In genomic region chr11:726278-726915, GRCh38 we compare ENCODE assay signal across 6 cellular contexts. TPM values are rescaled to one million over a fixed set of nuclear protein-coding genes. Genes with fewer than 3 reads are reported as not detected.
A peak's percentile ranks its signal among the peaks of the same experiment; 100 is the strongest.
DNase-seq lines count a peak whose midpoint lies in the region; ATAC-seq and TF ChIP-seq lines count a peak whose summit lies in the region.

No MANE protein-coding gene starts in this region.

- no peaks in the 10 kb centered on the region for H3K36me3 Mint-ChIP-seq in CD8-positive, alpha-beta memory T cell
- no peaks in the 10 kb centered on the region for H3K36me3 Mint-ChIP-seq in natural killer cell treated with Interleukin-12 subunit alpha and Interleukin-12 subunit beta and Interleukin-15 and Interleukin-18, amount 100 ng/mL, for 72 hours

- no peaks in the 10 kb centered on the region for H4K20me1 ChIP-seq in PC-3 (ENCODE audit: low read length)

- CTCF ChIA-PET in CD8-positive, alpha-beta memory T cell (lab: Charles Lee), result interaction anchor here (0.7 to 7.4 kb wide), 18 partner anchors 10 to 190 kb away, joined by 3 to 69 read pairs (median 4); partner anchors contain the start of genes DEAF1, HRAS, LMNTD2 and RASSF7
- CTCF ChIA-PET in PC-3 (lab: Charles Lee), result interaction anchor here (0.6 kb wide), 2 partner anchors 49 to 319 kb away, joined by 3 read pairs; no protein-coding TSS in a partner anchor

- ATAC-seq in natural killer cell treated with Interleukin-12 subunit alpha and Interleukin-12 subunit beta and Interleukin-15 and Interleukin-18, amount 100 ng/mL, for 72 hours, result peak; percentile 40 to 58
- no peak for ATAC-seq in PC-3

- no peaks in the 10 kb centered on the region for H3K9me2 ChIP-seq in PC-3 (replicated peaks; ENCODE audit: low read length)

- H3K4me1 ChIP-seq in CD8-positive, alpha-beta memory T cell (ENCODE audit: insufficient read depth, low read length), result peaks cover 32% of the 10 kb centered on the region
- H3K4me1 ChIP-seq in PC-3 (ENCODE audit: insufficient read depth, low read length), result peaks cover 17% of the 10 kb centered on the region

- H3K9me3 ChIP-seq in CD8-positive, alpha-beta memory T cell (ENCODE audit: low read length), result no peaks in the 10 kb centered on the region
- H3K9me3 ChIP-seq in PC-3 (ENCODE audit: low read length), result no peaks in the 10 kb centered on the region

- H3K36me3 ChIP-seq in CD8-positive, alpha-beta memory T cell (ENCODE audit: insufficient read depth, low read length), result no peaks in the 10 kb centered on the region
- H3K36me3 ChIP-seq in PC-3 (ENCODE audit: low read depth, low read length), result peaks cover 7% of the 10 kb centered on the region

- H2AFZ ChIP-seq in PC-3 (ENCODE audit: low read length), result no peak overlapping the region

- peaks cover 6 to 10% of the 10 kb centered on the region in 2 donors for H3K27me3 Mint-ChIP-seq in CD8-positive, alpha-beta memory T cell
- H3K27me3 Mint-ChIP-seq in natural killer cell treated with Interleukin-12 subunit alpha and Interleukin-12 subunit beta and Interleukin-15 and Interleukin-18, amount 100 ng/mL, for 72 hours, result peaks cover 7 to 8% of the 10 kb centered on the region in 2 donors

- POLR2A ChIA-PET in CD8-positive, alpha-beta memory T cell (lab: Charles Lee), result interaction anchor here (0.5 to 2.9 kb wide), 16 partner anchors 21 to 194 kb away, joined by 3 to 13 read pairs (median 4); partner anchors contain the start of genes DEAF1, EPS8L2, IRF7 and PHRF1
- POLR2A ChIA-PET in PC-3 (lab: Charles Lee; ENCODE audit: unreplicated experiment), result interaction anchor here (0.6 kb wide), 3 partner anchors 37 to 111 kb away, joined by 4 to 6 read pairs (median 6); partner anchors contain the start of gene IRF7

- no peaks in the 10 kb centered on the region for H3K79me2 ChIP-seq in PC-3 (ENCODE audit: low read length)

- no peak overlapping the region for H3K27ac ChIP-seq in CD8-positive, alpha-beta memory T cell (ENCODE audit: low read depth, low read length)
- H3K27ac ChIP-seq in PC-3 (ENCODE audit: low read length), result no peak overlapping the region

- H3K4me3 Mint-ChIP-seq in CD8-positive, alpha-beta memory T cell, result peak overlapping the region; percentile 61 to 87 (median 69)
- H3K4me3 Mint-ChIP-seq in natural killer cell treated with Interleukin-12 subunit alpha and Interleukin-12 subunit beta and Interleukin-15 and Interleukin-18, amount 100 ng/mL, for 72 hours, result peak overlapping the region; percentile 20

- peaks cover 11% of the 10 kb centered on the region for H3K27me3 ChIP-seq in CD8-positive, alpha-beta memory T cell (ENCODE audit: insufficient read depth, low read length, poor library complexity, severe bottlenecking)
- no peaks in the 10 kb centered on the region for H3K27me3 ChIP-seq in PC-3 (ENCODE audit: low read length)

- H3F3A ChIP-seq in PC-3 (ENCODE audit: low read length, unreplicated experiment), result peaks cover 8% of the 10 kb centered on the region

- H3K4me3 ChIP-seq in CD8-positive, alpha-beta memory T cell (ENCODE audit: low read length), result peak overlapping the region; percentile 41
- no peak overlapping the region for H3K4me3 ChIP-seq in PC-3 (ENCODE audit: low read length)

- BruUV-seq in PC-3 (replicated peaks; lab: Mats Ljungman, UMichigan), result no TSS peak

- H3K4me2 ChIP-seq in PC-3 (ENCODE audit: low read length), result no peak overlapping the region

- no peak overlapping the region for H3K9ac ChIP-seq in PC-3 (ENCODE audit: low read length)

- H3K9me3 Mint-ChIP-seq in CD8-positive, alpha-beta memory T cell, result no peaks in the 10 kb centered on the region
- H3K9me3 Mint-ChIP-seq in natural killer cell treated with Interleukin-12 subunit alpha and Interleukin-12 subunit beta and Interleukin-15 and Interleukin-18, amount 100 ng/mL, for 72 hours, result no peaks in the 10 kb centered on the region

- H3K4me1 Mint-ChIP-seq in CD8-positive, alpha-beta memory T cell, result peaks cover 6 to 26% (median 7%) of the 10 kb centered on the region in 3 donors
- H3K4me1 Mint-ChIP-seq in natural killer cell treated with Interleukin-12 subunit alpha and Interleukin-12 subunit beta and Interleukin-15 and Interleukin-18, amount 100 ng/mL, for 72 hours (ENCODE audit: low read depth in 2 of 2), result peaks cover 6 to 7% of the 10 kb centered on the region in 2 donors

- peak overlapping the region in 3 of 8 donors; percentile 43 to 55 (median 51) for H3K27ac Mint-ChIP-seq in CD8-positive, alpha-beta memory T cell
- H3K27ac Mint-ChIP-seq in natural killer cell treated with Interleukin-12 subunit alpha and Interleukin-12 subunit beta and Interleukin-15 and Interleukin-18, amount 100 ng/mL, for 72 hours, result no peak overlapping the region

- DNase-seq in CD8-positive, alpha-beta memory T cell, result peak; percentile 33 to 73 (median 47)
- DNase-seq in NCI-H345 (lab: John Stamatoyannopoulos, UW), result peak; percentile 68
- DNase-seq in amniotic epithelial cell (ENCODE audit: low read depth), result peak; percentile 50
- peak; percentile 61 for DNase-seq in natural killer cell treated with Interleukin-12 subunit alpha and Interleukin-12 subunit beta and Interleukin-15 and Interleukin-18, amount 100 ng/mL, for 72 hours (ENCODE audit: low spot score)
- DNase-seq in PC-3, result no peak
- no peak for DNase-seq in LoVo (ENCODE audit: low spot score)

- no peak for TF ChIP-seq CTCF in PC-3 (conservative IDR thresholded peaks at IDR 0.05; ENCODE audit: low read depth, low read length)

- intact Hi-C loops in PC-3 (cut with micrococcal nuclease), result no loop called here

RNA-seq across cellular contexts. Expression of gene EPS8L2, which starts 20.4 kb away (rescaled TPM):
- total RNA-seq in CD8-positive, alpha-beta memory T cell, result 1 to 10 TPM; 7.0 to 7.8 TPM
- polyA plus RNA-seq in CD8-positive, alpha-beta memory T cell, result 22.9 TPM
- 10 to 100 TPM in 1 of 2 donors, 1 to 10 TPM in 1; 2.9 to 13.0 TPM for total RNA-seq in natural killer cell treated with Interleukin-12 subunit alpha and Interleukin-12 subunit beta and Interleukin-15 and Interleukin-18, amount 100 ng/mL, for 72 hours
- 127 and 200 TPM in 2 replicates for total RNA-seq in PC-3 (2014; rRNA removed)

RNA-seq across cellular contexts. Expression of gene TALDO1, which starts 20.9 kb away (rescaled TPM):
- total RNA-seq in CD8-positive, alpha-beta memory T cell, result 100 to 1,000 TPM; 245 to 246 TPM
- polyA plus RNA-seq in CD8-positive, alpha-beta memory T cell, result 184 TPM
- total RNA-seq in natural killer cell treated with Interleukin-12 subunit alpha and Interleukin-12 subunit beta and Interleukin-15 and Interleukin-18, amount 100 ng/mL, for 72 hours, result 100 to 1,000 TPM; 201 to 242 TPM
- total RNA-seq in PC-3 (2014; rRNA removed), result 287 and 326 TPM in 2 replicates

RNA-seq across cellular contexts. Expression of gene TMEM80, which starts 30.8 kb away (rescaled TPM):
- total RNA-seq in CD8-positive, alpha-beta memory T cell, result 10 to 100 TPM; 10.3 to 13.4 TPM
- 27.8 TPM for polyA plus RNA-seq in CD8-positive, alpha-beta memory T cell
- total RNA-seq in natural killer cell treated with Interleukin-12 subunit alpha and Interleukin-12 subunit beta and Interleukin-15 and Interleukin-18, amount 100 ng/mL, for 72 hours, result 10 to 100 TPM; 15.3 to 20.3 TPM
- total RNA-seq in PC-3 (2014; rRNA removed), result 10.8 and 16.2 TPM in 2 replicates

RNA-seq across cellular contexts. Expression of gene DEAF1, which starts 31.4 kb away (rescaled TPM):
- total RNA-seq in CD8-positive, alpha-beta memory T cell, result 10 to 100 TPM; 52.1 to 54.6 TPM
- polyA plus RNA-seq in CD8-positive, alpha-beta memory T cell, result 36.3 TPM
- total RNA-seq in natural killer cell treated with Interleukin-12 subunit alpha and Interleukin-12 subunit beta and Interleukin-15 and Interleukin-18, amount 100 ng/mL, for 72 hours, result 10 to 100 TPM; 23.2 to 83.6 TPM
- total RNA-seq in PC-3 (2014; rRNA removed), result 31.9 and 42.8 TPM in 2 replicates

RNA-seq across cellular contexts. Expression of gene GATD1, which starts 50.9 kb away (rescaled TPM):
- total RNA-seq in CD8-positive, alpha-beta memory T cell, result 10 to 100 TPM; 53.0 to 56.3 TPM
- 12.9 TPM for polyA plus RNA-seq in CD8-positive, alpha-beta memory T cell
- total RNA-seq in natural killer cell treated with Interleukin-12 subunit alpha and Interleukin-12 subunit beta and Interleukin-15 and Interleukin-18, amount 100 ng/mL, for 72 hours, result 10 to 100 TPM; 42.2 to 99.7 TPM
- 38.9 and 39.7 TPM in 2 replicates for total RNA-seq in PC-3 (2014; rRNA removed)

Comparison
In these comparisons a context has a peak if more than half of its experiments do, and no peak if none do; other contexts are left out.
1. DNase-seq: peak in CD8-positive, alpha-beta memory T cell (5 of 5), NCI-H345 (single experiment), amniotic epithelial cell (single experiment) and natural killer cell treated with Interleukin-12 subunit alpha and Interleukin-12 subunit beta and Interleukin-15 and Interleukin-18, amount 100 ng/mL, for 72 hours (single experiment); none in PC-3 (single experiment) and LoVo (single experiment).